In the genomic region with DNA sequence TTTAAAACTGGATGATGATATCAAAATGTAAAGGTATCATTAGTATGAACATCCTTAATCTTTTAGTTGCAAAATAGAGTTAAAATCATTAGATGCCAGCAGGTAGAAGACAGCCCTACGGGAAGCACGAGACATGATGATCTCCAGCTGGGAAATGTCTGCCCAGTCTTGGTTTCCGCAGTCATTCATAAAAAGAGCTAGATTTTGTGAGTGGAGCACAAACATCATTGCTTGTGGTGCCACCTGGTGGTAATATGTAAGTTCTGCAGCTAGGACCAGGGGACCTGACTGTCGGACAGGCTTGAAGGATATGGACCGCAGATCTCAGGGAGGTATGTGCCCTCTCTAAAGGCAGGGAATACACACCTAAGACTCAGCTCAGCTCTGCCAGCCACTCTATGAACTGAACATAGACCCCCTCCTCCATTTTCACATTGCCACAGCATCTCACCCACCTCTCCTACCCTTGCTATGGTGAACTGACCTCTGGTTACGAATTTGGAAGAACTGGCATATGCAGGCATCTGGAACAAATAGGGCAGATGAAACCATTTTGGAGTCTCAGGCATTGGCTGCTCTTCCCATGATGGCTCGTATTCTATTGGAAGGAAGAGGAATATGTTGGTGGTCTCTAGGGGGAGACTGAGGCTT, we compare ENCODE assay signal across 8 cellular contexts. TPM values are rescaled to one million over a fixed set of nuclear protein-coding genes. Genes with fewer than 3 reads are reported as not detected.
DNase-seq lines count a peak whose midpoint lies in the region; ATAC-seq and TF ChIP-seq lines count a peak whose summit lies in the region.

No MANE protein-coding gene starts in this region.

- CTCF ChIA-PET in activated CD4-positive, alpha-beta T cell treated with anti-CD3 and anti-CD28 coated beads, Interleukin-2, amount 10 ng/mL, durations not matched to agents 7 days and 5 days (lab: Charles Lee), result interaction anchor here (0.7 to 4.0 kb wide), 56 partner anchors 9 to 283 kb away, joined by 3 to 32 read pairs (median 4); partner anchors contain the start of genes DYRK3, FCMR and IL19

- POLR2A ChIA-PET in activated CD4-positive, alpha-beta T cell treated with anti-CD3 and anti-CD28 coated beads, Interleukin-2, amount 10 ng/mL, durations not matched to agents 7 days and 5 days (lab: Charles Lee), result no interaction called here

- H3K4me3 Mint-ChIP-seq in activated CD4-positive, alpha-beta T cell treated with anti-CD3 and anti-CD28 coated beads, Interleukin-2, amount 10 ng/mL, durations not matched to agents 7 days and 5 days, result no peak overlapping the region

- H3K27ac Mint-ChIP-seq in activated CD4-positive, alpha-beta T cell treated with anti-CD3 and anti-CD28 coated beads, Interleukin-2, amount 10 ng/mL, durations not matched to agents 7 days and 5 days, result no peak overlapping the region

- ATAC-seq in HG03354 (IDR thresholded peaks at IDR 0.05; ENCODE audit: poor library complexity, severe bottlenecking, unreplicated experiment), result no peak

- no peaks in the 10 kb centered on the region for H3K9me3 Mint-ChIP-seq in activated CD4-positive, alpha-beta T cell treated with anti-CD3 and anti-CD28 coated beads, Interleukin-2, amount 10 ng/mL, durations not matched to agents 7 days and 5 days

- H3K27ac ChIP-seq in substantia nigra (ENCODE audit: low read depth, low read length, poor library complexity, severe bottlenecking), result no peak overlapping the region

- TF ChIP-seq CTCF in GM10266 (IDR thresholded peaks at IDR 0.05; ENCODE audit: control insufficient read depth, insufficient read depth, low read depth, missing control alignments), result peak; percentile 88

- peaks cover 88% of the 10 kb centered on the region for H3K4me1 Mint-ChIP-seq in activated CD4-positive, alpha-beta T cell treated with anti-CD3 and anti-CD28 coated beads, Interleukin-2, amount 10 ng/mL, durations not matched to agents 7 days and 5 days

- H3K27me3 Mint-ChIP-seq in activated CD4-positive, alpha-beta T cell treated with anti-CD3 and anti-CD28 coated beads, Interleukin-2, amount 10 ng/mL, durations not matched to agents 7 days and 5 days, result no peaks in the 10 kb centered on the region

- DNase-seq in GM10266 (ENCODE audit: extremely low spot score) (peak; percentile 81), HT-29 (ENCODE audit: low spot score) (peak; percentile 94), NCI-H748 (lab: John Stamatoyannopoulos, UW; ENCODE audit: unreplicated experiment) (peak; percentile 79), medulla oblongata (ENCODE audit: extremely low spot score) (peak; percentile 93), substantia nigra (lab: John Stamatoyannopoulos, UW) (peak in 38 of 49 donors; percentile 4 to 74 (median 47))
- DNase-seq in activated CD4-positive, alpha-beta T cell treated with anti-CD3 and anti-CD28 coated beads, Interleukin-2, amount 10 ng/mL, durations not matched to agents 7 days and 5 days, result peak; percentile 76
- peak; percentile 37 for DNase-seq in effector CD8-positive, alpha-beta T cell (lab: John Stamatoyannopoulos, UW)

- H3K36me3 Mint-ChIP-seq in activated CD4-positive, alpha-beta T cell treated with anti-CD3 and anti-CD28 coated beads, Interleukin-2, amount 10 ng/mL, durations not matched to agents 7 days and 5 days (ENCODE audit: low read depth), result peaks cover 81% of the 10 kb centered on the region

RNA-seq across cellular contexts. Expression of gene FCMR, which starts 9.2 kb away (rescaled TPM):
- 0.08 and 3.2 TPM in 2 replicates for total RNA-seq in HT-29 (2014; rRNA removed; shearing (Covaris generic))
- total RNA-seq in activated CD4-positive, alpha-beta T cell treated with anti-CD3 and anti-CD28 coated beads, Interleukin-2, amount 10 ng/mL, durations not matched to agents 7 days and 5 days, result 100 to 1,000 TPM; 151 to 157 TPM

RNA-seq across cellular contexts. Expression of gene IL24, which starts 15.3 kb away (rescaled TPM):
- total RNA-seq in HT-29 (2014; rRNA removed; shearing (Covaris generic)), result not detected in 2 replicates
- not detected for total RNA-seq in activated CD4-positive, alpha-beta T cell treated with anti-CD3 and anti-CD28 coated beads, Interleukin-2, amount 10 ng/mL, durations not matched to agents 7 days and 5 days

RNA-seq across cellular contexts. Expression of gene PIGR, which starts 33.7 kb away (rescaled TPM):
- 1.4 and 1.5 TPM in 2 replicates for total RNA-seq in HT-29 (2014; rRNA removed; shearing (Covaris generic))
- not detected for total RNA-seq in activated CD4-positive, alpha-beta T cell treated with anti-CD3 and anti-CD28 coated beads, Interleukin-2, amount 10 ng/mL, durations not matched to agents 7 days and 5 days

RNA-seq across cellular contexts. Expression of gene IL20, which starts 47.1 kb away (rescaled TPM):
- not detected in 2 replicates for total RNA-seq in HT-29 (2014; rRNA removed; shearing (Covaris generic))
- total RNA-seq in activated CD4-positive, alpha-beta T cell treated with anti-CD3 and anti-CD28 coated beads, Interleukin-2, amount 10 ng/mL, durations not matched to agents 7 days and 5 days, result not detected

RNA-seq across cellular contexts. Expression of gene FCAMR, which starts 57.7 kb away (rescaled TPM):
- 0.03 and 0.18 TPM in 2 replicates for total RNA-seq in HT-29 (2014; rRNA removed; shearing (Covaris generic))
- not detected for total RNA-seq in activated CD4-positive, alpha-beta T cell treated with anti-CD3 and anti-CD28 coated beads, Interleukin-2, amount 10 ng/mL, durations not matched to agents 7 days and 5 days

Comparison
In these comparisons a context has a peak if more than half of its experiments do, and no peak if none do; other contexts are left out.
1. DNase-seq: peak in every context shown above with its lines; median percentile 94 in HT-29; 93 in medulla oblongata; 81 in GM10266; 79 in NCI-H748; 76 in activated CD4-positive, alpha-beta T cell treated with anti-CD3 and anti-CD28 coated beads, Interleukin-2, amount 10 ng/mL, durations not matched to agents 7 days and 5 days; 47 in substantia nigra; 37 in effector CD8-positive, alpha-beta T cell.
2. RNA of gene FCMR, which starts 9.2 kb away (total RNA-seq): 151 to 157 TPM in activated CD4-positive, alpha-beta T cell treated with anti-CD3 and anti-CD28 coated beads, Interleukin-2, amount 10 ng/mL, durations not matched to agents 7 days and 5 days; 0.08 to 3.2 TPM in HT-29; every median in the first group is over 10 times any median in the second.